ENCODE assay signal across 23 cellular contexts in the genomic region with DNA sequence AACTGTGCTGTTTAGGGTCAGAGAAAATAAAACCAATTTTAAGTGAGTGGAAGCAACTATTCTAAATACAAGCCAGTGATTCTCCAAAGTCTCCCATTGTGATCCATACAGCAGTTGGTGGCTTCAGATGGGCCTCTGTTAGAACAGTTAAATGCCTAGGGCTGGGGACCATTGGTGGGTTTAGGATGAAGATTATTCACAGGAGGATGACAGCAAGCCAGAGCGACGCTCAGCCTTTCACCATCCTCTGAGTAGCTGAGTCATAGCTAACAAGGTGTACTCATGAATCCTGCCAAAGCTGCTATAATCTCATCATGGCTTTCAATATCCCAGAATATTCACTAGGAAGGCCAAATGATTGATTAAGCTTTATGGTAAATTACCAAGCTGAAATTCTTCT. TPM values are rescaled to one million over a fixed set of nuclear protein-coding genes. Genes with fewer than 3 reads are reported as not detected.
A peak's percentile ranks its signal among the peaks of the same experiment; 100 is the strongest.
DNase-seq lines count a peak whose midpoint lies in the region; ATAC-seq and TF ChIP-seq lines count a peak whose summit lies in the region.
"Had no signal": no experiment of that assay in that cellular context is flagged by ENCODE, and none has a peak within 500 bp of the region (broad histone marks: within the 10 kb centered on the region; RNA-seq: fewer than 3 reads in every experiment).

No MANE protein-coding gene starts in this region.

- in situ Hi-C loops in HAP-1 (cut with MboI; ENCODE audit: low sequenced_read_pairs) (no loop called here), GM23248 (cut with MboI) (no loop called here)

- no peaks in the 10 kb centered on the region for H3K27me3 ChIP-seq in HAP-1 (ENCODE audit: low read depth)
- H3K27me3 ChIP-seq in GM23248 (replicated peaks; ENCODE audit: insufficient read depth), result no peaks in the 10 kb centered on the region
- H3K27me3 ChIP-seq in endodermal cell (ENCODE audit: control insufficient read depth, insufficient read depth, low read length, poor library complexity, severe bottlenecking), result no peaks in the 10 kb centered on the region
- H3K27me3 ChIP-seq: ascending aorta, BE2C had no signal

- ATAC-seq in activated CD4-positive, alpha-beta T cell treated with anti-CD3 and anti-CD28 coated beads for 36 hours, result peak; percentile 20
- peak; percentile 31 for ATAC-seq in activated T-helper 17 cell treated with anti-CD3 and anti-CD28 coated beads, Interleukin-2, amount 50 U/mL, for 72 hours (replicated peaks)
- ATAC-seq: left colon, psoas muscle had no signal

- H3F3A ChIP-seq in GM23248 (ENCODE audit: insufficient read depth), result no peaks in the 10 kb centered on the region; the same call in 1 of the 2 replicates

- no peak overlapping the region for H2AFZ ChIP-seq in GM23248

- POLR2A ChIA-PET in activated CD4-positive, alpha-beta T cell treated with anti-CD3 and anti-CD28 coated beads for 36 hours (lab: Charles Lee), result interaction anchor here (0.7 to 1.2 kb wide), 2 partner anchors 15 to 38 kb away, joined by 3 to 6 read pairs; no protein-coding TSS in a partner anchor

- peaks cover 39% of the 10 kb centered on the region for H3K4me1 Mint-ChIP-seq in activated CD4-positive, alpha-beta T cell treated with anti-CD3 and anti-CD28 coated beads for 36 hours
- peaks cover 19% of the 10 kb centered on the region for H3K4me1 Mint-ChIP-seq in activated T-helper 17 cell treated with anti-CD3 and anti-CD28 coated beads, Interleukin-2, amount 50 U/mL, for 72 hours
- H3K4me1 Mint-ChIP-seq in nephron (peaks cover 23% of the 10 kb centered on the region), endodermal cell (peaks cover 17% of the 10 kb centered on the region)

- WGBS in GM23248 (ENCODE audit: low coverage in 1 of 2, low lambda C conversion rate in 2 of 2, missing lambda C conversion rate in 2 of 2), 2 experiments, result 73 to 77% methylated on average over 2 of the region's 2 CpGs
- WGBS in endodermal cell (ENCODE audit: insufficient coverage in 1 of 2, insufficient read length in 1 of 2), 2 experiments, result 98% methylated on average over 2 of the region's 2 CpGs; no CpG with 5 or more reads in 1 of the 2 experiments

- DNase-seq in activated CD4-positive, alpha-beta T cell treated with anti-CD3 and anti-CD28 coated beads for 36 hours, result no peak
- DNase-seq in activated CD4-positive, alpha-beta T cell treated with anti-CD3 and anti-CD28 coated beads, Interleukin-2, amount 50 U/mL, for 48 hours, result no peak
- DNase-seq in ELR (ENCODE audit: low read depth) (peak; percentile 11), HAP-1 (ENCODE audit: low spot score in 2 of 2) (no peak), GM23248 (no peak), endodermal cell (no peak)
- DNase-seq: activated CD4-positive, CD25-positive, alpha-beta regulatory T cell; activated naive CD4-positive, alpha-beta T cell treated with Interleukin-2 at 50 U/mL for 16 hours; BE2C; cerebellar nuclear complex; effector CD8-positive, alpha-beta T cell; glutamatergic neuron; left colon; NCI-H524 treated with DMSO at 0.1 percent for 48 hours; psoas muscle; RPMI8226; small intestine; stimulated activated CD4-positive, alpha-beta T cell treated with anti-CD3 and anti-CD28 coated beads, Interleukin-2, amount 100 ng/mL, for 48 hours; trophoblast cell had no signal

- H4K20me1 ChIP-seq in GM23248 (ENCODE audit: insufficient read depth), result no peaks in the 10 kb centered on the region

- no peak for TF ChIP-seq CTCF in nephron (IDR thresholded peaks at IDR 0.05; ENCODE audit: unreplicated experiment in 3 of 3)
- TF ChIP-seq CTCF in endodermal cell (conservative IDR thresholded peaks at IDR 0.05), result no peak

- H3K9me3 ChIP-seq in HAP-1 (no peaks in the 10 kb centered on the region), GM23248 (ENCODE audit: low read depth) (no peaks in the 10 kb centered on the region), endodermal cell (ENCODE audit: control insufficient read depth, low read length) (no peaks in the 10 kb centered on the region)
- H3K9me3 ChIP-seq: ascending aorta, BE2C, psoas muscle had no signal

- H3K4me2 ChIP-seq in GM23248 (ENCODE audit: unreplicated experiment), result no peak overlapping the region

- intact Hi-C loops in activated CD4-positive, alpha-beta T cell treated with anti-CD3 and anti-CD28 coated beads for 36 hours (cut with DNase I, micrococcal nuclease), result loop anchor here in 1 of 2 experiments (5.0 kb wide), 3 partner anchors 40 to 120 kb away; a partner anchor contains a TSS

- H3K4me3 Mint-ChIP-seq in activated CD4-positive, alpha-beta T cell treated with anti-CD3 and anti-CD28 coated beads for 36 hours, result no peak overlapping the region
- H3K4me3 Mint-ChIP-seq in activated T-helper 17 cell treated with anti-CD3 and anti-CD28 coated beads, Interleukin-2, amount 50 U/mL, for 72 hours, result peak overlapping the region; percentile 15
- H3K4me3 Mint-ChIP-seq in nephron, result no peak overlapping the region
- H3K4me3 Mint-ChIP-seq in endodermal cell, result no peak overlapping the region

- no peaks in the 10 kb centered on the region for H3K9me2 ChIP-seq in GM23248 (ENCODE audit: insufficient read depth)

- no peak overlapping the region for H3K4me3 ChIP-seq in HAP-1
- H3K4me3 ChIP-seq in GM23248, result no peak overlapping the region
- no peak overlapping the region for H3K4me3 ChIP-seq in endodermal cell (ENCODE audit: low read length)
- H3K4me3 ChIP-seq: ascending aorta, psoas muscle, SK-N-MC had no signal

- CTCF ChIA-PET in activated CD4-positive, alpha-beta T cell treated with anti-CD3 and anti-CD28 coated beads for 36 hours (lab: Charles Lee), result interaction anchor here (0.7 to 10.2 kb wide), 14 partner anchors 11 to 301 kb away, joined by 3 to 203 read pairs (median 15); a partner anchor contains a TSS

- H3K79me2 ChIP-seq in GM23248 (ENCODE audit: insufficient read depth), result peaks cover 2% of the 10 kb centered on the region; the same call in 1 of the 2 replicates

- peaks cover 19% of the 10 kb centered on the region for H3K36me3 ChIP-seq in HAP-1 (replicated peaks)
- H3K36me3 ChIP-seq in GM23248 (ENCODE audit: low read depth), result peaks cover 14% of the 10 kb centered on the region
- H3K36me3 ChIP-seq in endodermal cell (ENCODE audit: control insufficient read depth, insufficient read depth, low read length), result peaks cover 68% of the 10 kb centered on the region

- no peak overlapping the region for H3K27ac ChIP-seq in GM23248
- H3K27ac ChIP-seq in endodermal cell (ENCODE audit: low read depth, low read length), result no peak overlapping the region
- H3K27ac ChIP-seq: ascending aorta, psoas muscle, SK-N-MC had no signal

- H3K4me1 ChIP-seq in HAP-1 (peaks cover 15% of the 10 kb centered on the region), GM23248 (ENCODE audit: insufficient read depth) (peaks cover 3% of the 10 kb centered on the region; the same call in 1 of the 2 replicates), endodermal cell (ENCODE audit: control insufficient read depth, insufficient read depth, low read length) (peaks cover 2% of the 10 kb centered on the region)

- peaks cover 33% of the 10 kb centered on the region for H3K36me3 Mint-ChIP-seq in activated CD4-positive, alpha-beta T cell treated with anti-CD3 and anti-CD28 coated beads for 36 hours (ENCODE audit: low read depth)
- H3K36me3 Mint-ChIP-seq in activated T-helper 17 cell treated with anti-CD3 and anti-CD28 coated beads, Interleukin-2, amount 50 U/mL, for 72 hours (ENCODE audit: low read depth), result peaks cover 48% of the 10 kb centered on the region
- H3K36me3 Mint-ChIP-seq in nephron (ENCODE audit: low read depth) (peaks cover 52% of the 10 kb centered on the region), endodermal cell (ENCODE audit: low read depth) (peaks cover 32% of the 10 kb centered on the region)

- H3K9ac ChIP-seq in GM23248 (no peak overlapping the region), endodermal cell (ENCODE audit: extremely low read depth, low read length, poor library complexity, severe bottlenecking) (no peak overlapping the region)

- H3K9me3 Mint-ChIP-seq in activated CD4-positive, alpha-beta T cell treated with anti-CD3 and anti-CD28 coated beads for 36 hours (ENCODE audit: low read depth), result no peaks in the 10 kb centered on the region
- no peaks in the 10 kb centered on the region for H3K9me3 Mint-ChIP-seq in activated T-helper 17 cell treated with anti-CD3 and anti-CD28 coated beads, Interleukin-2, amount 50 U/mL, for 72 hours
- H3K9me3 Mint-ChIP-seq in nephron, result no peaks in the 10 kb centered on the region
- H3K9me3 Mint-ChIP-seq in endodermal cell, result no peaks in the 10 kb centered on the region

- no peak overlapping the region for H3K27ac Mint-ChIP-seq in activated CD4-positive, alpha-beta T cell treated with anti-CD3 and anti-CD28 coated beads for 36 hours
- no peak overlapping the region for H3K27ac Mint-ChIP-seq in activated T-helper 17 cell treated with anti-CD3 and anti-CD28 coated beads, Interleukin-2, amount 50 U/mL, for 72 hours
- H3K27ac Mint-ChIP-seq in nephron (peak overlapping the region in 2 of 3 experiments; percentile 39 to 86), endodermal cell (no peak overlapping the region)

- no peaks in the 10 kb centered on the region for H3K27me3 Mint-ChIP-seq in activated CD4-positive, alpha-beta T cell treated with anti-CD3 and anti-CD28 coated beads for 36 hours
- H3K27me3 Mint-ChIP-seq in activated T-helper 17 cell treated with anti-CD3 and anti-CD28 coated beads, Interleukin-2, amount 50 U/mL, for 72 hours, result no peaks in the 10 kb centered on the region
- H3K27me3 Mint-ChIP-seq in nephron (ENCODE audit: low read depth), result no peaks in the 10 kb centered on the region
- no peaks in the 10 kb centered on the region for H3K27me3 Mint-ChIP-seq in endodermal cell (ENCODE audit: insufficient read depth)

RNA-seq across cellular contexts. Expression of a gene that starts 39.6 kb away (rescaled TPM):
- 10 to 100 TPM; 27.9 to 30.8 TPM for total RNA-seq in activated CD4-positive, alpha-beta T cell treated with anti-CD3 and anti-CD28 coated beads for 36 hours
- 10 to 100 TPM; 20.6 to 28.9 TPM for total RNA-seq in activated T-helper 17 cell treated with anti-CD3 and anti-CD28 coated beads, Interleukin-2, amount 50 U/mL, for 72 hours
- total RNA-seq in GM23248 (2014; rRNA removed; shearing (Covaris generic)), result 44.8 and 68.1 TPM in 2 replicates
- polyA plus RNA-seq in GM23248 (2016; fragmentation: Nextera tagmentation; extraction: Ambion mirVana), result 64.0 and 66.3 TPM in 2 replicates
- total RNA-seq in endodermal cell, result 10 to 100 TPM; 48.6 to 58.3 TPM
- polyA plus RNA-seq in endodermal cell (2013, experiment 1 of 2), result 79.5 TPM
- 75.1 TPM for polyA plus RNA-seq in endodermal cell (2013, experiment 2 of 2)

Comparison
In these comparisons a context has a peak if more than half of its experiments do, and no peak if none do; other contexts are left out.
1. H3K27ac Mint-ChIP-seq: peak in nephron (2 of 3); none in activated CD4-positive, alpha-beta T cell treated with anti-CD3 and anti-CD28 coated beads for 36 hours (single experiment), activated T-helper 17 cell treated with anti-CD3 and anti-CD28 coated beads, Interleukin-2, amount 50 U/mL, for 72 hours (single experiment) and endodermal cell (single experiment).